Comparison of ENCODE assay signal across 8 cellular contexts in the genomic region with DNA sequence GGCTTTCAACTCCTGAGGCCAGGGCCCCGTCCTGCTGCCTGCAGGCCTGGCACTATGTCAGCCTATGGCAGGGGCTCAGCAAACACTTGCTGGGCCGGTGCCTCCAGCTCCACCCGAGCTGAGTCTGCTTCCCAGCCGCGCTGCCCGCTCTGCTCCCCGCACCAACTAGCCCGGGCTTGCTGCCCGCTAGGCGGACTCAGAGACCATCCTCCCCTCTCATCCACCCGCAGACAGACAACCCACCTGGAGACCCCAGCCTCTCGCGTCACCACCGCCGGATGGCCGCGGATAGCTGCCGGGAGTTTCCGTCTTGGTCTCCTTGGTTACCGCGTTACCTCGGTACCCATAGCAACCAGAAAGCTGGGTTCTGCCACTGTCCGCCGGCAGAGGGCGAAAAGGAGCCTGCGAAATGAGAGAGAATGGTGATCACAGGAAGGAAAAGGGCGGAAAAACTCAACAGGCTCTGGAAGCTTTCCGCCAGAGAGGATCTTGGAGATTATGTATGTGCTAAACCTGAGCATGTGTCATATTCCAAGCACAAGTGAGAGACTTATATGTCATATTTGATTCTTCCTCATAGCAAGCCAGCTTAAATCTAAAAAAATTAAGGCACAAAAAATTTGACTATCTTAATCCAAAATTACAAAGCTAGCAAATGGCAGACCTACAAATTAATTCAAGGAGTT. TPM values are rescaled to one million over a fixed set of nuclear protein-coding genes. Genes with fewer than 3 reads are reported as not detected.
A peak's percentile ranks its signal among the peaks of the same experiment; 100 is the strongest.
DNase-seq lines count a peak whose midpoint lies in the region; ATAC-seq and TF ChIP-seq lines count a peak whose summit lies in the region.

A gene with protein sequence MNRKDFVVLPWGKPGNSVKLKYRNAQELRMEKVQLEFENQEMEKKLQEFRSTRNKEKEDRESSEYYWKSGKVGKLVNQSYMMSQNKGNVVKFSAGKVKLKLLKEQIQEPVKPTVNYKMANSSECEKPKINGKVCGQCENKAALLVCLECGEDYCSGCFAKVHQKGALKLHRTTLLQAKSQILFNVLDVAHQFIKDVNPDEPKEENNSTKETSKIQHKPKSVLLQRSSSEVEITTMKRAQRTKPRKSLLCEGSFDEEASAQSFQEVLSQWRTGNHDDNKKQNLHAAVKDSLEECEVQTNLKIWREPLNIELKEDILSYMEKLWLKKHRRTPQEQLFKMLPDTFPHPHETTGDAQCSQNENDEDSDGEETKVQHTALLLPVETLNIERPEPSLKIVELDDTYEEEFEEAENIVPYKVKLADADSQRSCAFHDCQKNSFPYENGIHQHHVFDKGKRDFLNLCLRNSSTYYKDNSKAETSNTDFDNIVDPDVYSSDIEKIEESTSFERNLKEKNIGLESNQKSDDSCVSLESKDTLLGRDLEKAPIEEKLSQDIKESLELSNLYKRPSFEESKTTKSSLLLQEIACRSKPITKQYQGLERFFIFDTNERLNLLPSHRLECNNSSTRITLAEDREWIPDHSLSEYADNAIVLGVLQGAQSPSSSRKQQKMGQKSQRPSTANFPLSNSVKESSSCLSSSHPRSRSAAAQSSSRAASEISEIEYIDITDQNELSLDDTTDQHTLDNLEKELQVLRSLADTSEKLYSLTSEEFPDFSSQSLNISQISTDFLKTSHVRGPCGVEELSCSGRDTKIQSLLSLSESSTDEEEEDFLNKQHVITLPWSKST (minus strand): TSS at position 294 of the 686 bp plus-strand sequence. CDS start 7,396 bp downstream, outside the sequence.

- intact Hi-C loops in mucosa of descending colon (cut with DNase I, micrococcal nuclease): loop anchor here in 1 of 2 donors (5.0 kb wide), 1 partner anchor 502 kb away; no protein-coding TSS in a partner anchor

- H3K4me3 ChIP-seq in HUES48 (ENCODE audit: low read depth, low read length): peak within 1 kb of the TSS; percentile 70
- peak within 1 kb of the TSS; percentile 68 for H3K4me3 ChIP-seq in NT2/D1 (ENCODE audit: insufficient read length, low read depth)
- peak within 1 kb of the TSS; percentile 61 for H3K4me3 ChIP-seq in epithelial cell of proximal tubule (ENCODE audit: low read depth, low read length)
- H3K4me3 ChIP-seq in mucosa of descending colon: no peak within 1 kb of the TSS

- ATAC-seq in GM21447 (IDR thresholded peaks at IDR 0.05; ENCODE audit: unreplicated experiment) (peak; percentile 100), mucosa of descending colon (peak; percentile 100)

- H3K36me3 ChIP-seq in HUES48 (ENCODE audit: control insufficient read depth, insufficient read depth, low read length) (no peaks in the 10 kb centered on the region), NT2/D1 (ENCODE audit: insufficient read depth, insufficient read length, low read length) (no peaks in the 10 kb centered on the region), mucosa of descending colon (ENCODE audit: low read depth) (no peaks in the 10 kb centered on the region)

- peak; percentile 93 for DNase-seq in COR-L47 (lab: John Stamatoyannopoulos, UW)
- peak; percentile 92 for DNase-seq in NT2/D1 (ENCODE audit: low read depth, low spot score)
- DNase-seq in activated CD8-positive, alpha-beta memory T cell treated with anti-CD3 and anti-CD28 coated beads, Interleukin-2, amount 50 U/mL, for 4 hours: peak; percentile 78
- peak; percentile 29 for DNase-seq in epithelial cell of proximal tubule (ENCODE audit: low read depth)
- DNase-seq in mucosa of descending colon: peak; percentile 81 to 93 (median 92)
- DNase-seq in stimulated activated CD8-positive, alpha-beta memory T cell treated with anti-CD3 and anti-CD28 coated beads, Interleukin-4, amount 100 ng/mL, for 24 hours (ENCODE audit: low read depth): peak; percentile 71

- H3K9ac ChIP-seq in HUES48 (ENCODE audit: low read depth, low read length) (no peak within 1 kb of the TSS), NT2/D1 (ENCODE audit: insufficient read length, low read depth) (peak within 1 kb of the TSS; percentile 79)

- peak; percentile 97 for TF ChIP-seq CTCF in epithelial cell of proximal tubule (conservative IDR thresholded peaks at IDR 0.05; ENCODE audit: low read depth, low read length)
- TF ChIP-seq CTCF in mucosa of descending colon (IDR thresholded peaks at IDR 0.05): peak; percentile 62

- H3K27ac ChIP-seq in HUES48 (ENCODE audit: low read depth, low read length): peak within 1 kb of the TSS; percentile 29

- H3K27me3 ChIP-seq in HUES48 (ENCODE audit: control insufficient read depth, insufficient read depth, low read length) (no peaks in the 10 kb centered on the region), NT2/D1 (ENCODE audit: insufficient read depth, insufficient read length) (no peaks in the 10 kb centered on the region)

- H3K9me3 ChIP-seq in HUES48 (ENCODE audit: control insufficient read depth, insufficient read depth, low read length): no peaks in the 10 kb centered on the region
- no peaks in the 10 kb centered on the region for H3K9me3 ChIP-seq in NT2/D1 (ENCODE audit: insufficient read depth, low read length)
- no peaks in the 10 kb centered on the region for H3K9me3 ChIP-seq in mucosa of descending colon

- H3K4me1 ChIP-seq in HUES48 (ENCODE audit: control insufficient read depth, insufficient read depth, low read length): 0 out of 2 replicates have a peak, but pooled peaks cover 2% of the 10 kb centered on the region
- no peaks in the 10 kb centered on the region for H3K4me1 ChIP-seq in NT2/D1 (ENCODE audit: insufficient read depth, insufficient read length)
- no peaks in the 10 kb centered on the region for H3K4me1 ChIP-seq in mucosa of descending colon (ENCODE audit: low read depth)

RNA-seq across cellular contexts. Expression of the gene that starts here (rescaled TPM):
- total RNA-seq in epithelial cell of proximal tubule: 0.06 TPM in 1 of 2 replicates, not detected in the other
- total RNA-seq in mucosa of descending colon: not detected

Comparison
In these comparisons a context has a peak if more than half of its experiments do, and no peak if none do; other contexts are left out.
1. Peak in DNase-seq and H3K4me3 ChIP-seq in epithelial cell of proximal tubule; RNA of the gene not detected or under 1 TPM.
2. Peak in DNase-seq and ATAC-seq in mucosa of descending colon; RNA of the gene not detected or under 1 TPM.
3. DNase-seq: peak in every context shown above with its lines; median percentile 93 in COR-L47; 92 in NT2/D1; 92 in mucosa of descending colon; 78 in activated CD8-positive, alpha-beta memory T cell treated with anti-CD3 and anti-CD28 coated beads, Interleukin-2, amount 50 U/mL, for 4 hours; 71 in stimulated activated CD8-positive, alpha-beta memory T cell treated with anti-CD3 and anti-CD28 coated beads, Interleukin-4, amount 100 ng/mL, for 24 hours; 29 in epithelial cell of proximal tubule.